ENCODE assay signal across 10 cellular contexts in genomic region chr5:34674226-34674625, GRCh38. TPM values are rescaled to one million over a fixed set of nuclear protein-coding genes. Genes with fewer than 3 reads are reported as not detected.
A peak's percentile ranks its signal among the peaks of the same experiment; 100 is the strongest.
DNase-seq lines count a peak whose midpoint lies in the region; ATAC-seq and TF ChIP-seq lines count a peak whose summit lies in the region.
"Had no signal": no experiment of that assay in that cellular context is flagged by ENCODE, and none has a peak within 500 bp of the region (broad histone marks: within the 10 kb centered on the region; RNA-seq: fewer than 3 reads in every experiment).

No MANE protein-coding gene starts in this region.

- peaks cover 8% of the 10 kb centered on the region; the same call in 1 of the 2 replicates for H4K20me1 ChIP-seq in PC-3 (ENCODE audit: low read length)

- peak overlapping the region; percentile 6 for H3K4me2 ChIP-seq in PC-3 (ENCODE audit: low read length)
- H3K4me2 ChIP-seq: BLaER1 had no signal

- peaks cover 16% of the 10 kb centered on the region for H3K36me3 ChIP-seq in PC-3 (ENCODE audit: low read depth, low read length)
- H3K36me3 ChIP-seq: WERI-Rb-1 had no signal

- no peaks in the 10 kb centered on the region for H3K9me2 ChIP-seq in PC-3 (replicated peaks; ENCODE audit: low read length)

- intact Hi-C loops in PC-3 (cut with micrococcal nuclease): no loop called here

- H3K79me2 ChIP-seq in PC-3 (ENCODE audit: low read length): peaks cover 98% of the 10 kb centered on the region

- peak; percentile 68 for DNase-seq in AG04450 (ENCODE audit: low read depth, low spot score)
- peak; percentile 78 for DNase-seq in PC-3
- DNase-seq in epithelial cell of prostate (ENCODE audit: low read depth, low spot score): peak; percentile 66
- DNase-seq in non-pigmented ciliary epithelial cell (ENCODE audit: low read depth): peak; percentile 89
- no peak for DNase-seq in RPMI8226
- no peak for DNase-seq in DMS 273 treated with DMSO at 0.1 percent for 48 hours (lab: John Stamatoyannopoulos, UW)
- DNase-seq: WERI-Rb-1 had no signal

- H3K27ac ChIP-seq in AG04450 (ENCODE audit: low read depth, low read length): peak overlapping the region; percentile 94
- peak overlapping the region; percentile 69 for H3K27ac ChIP-seq in PC-3 (ENCODE audit: low read length)
- H3K27ac ChIP-seq in epithelial cell of prostate: peak overlapping the region; percentile 92
- H3K27ac ChIP-seq: WERI-Rb-1 had no signal

- POLR2A ChIA-PET in AG04450 (lab: Yijun Ruan, JAX): interaction anchor here (0.7 kb wide), 1 partner anchor 83 kb away, joined by 5 read pairs; no protein-coding TSS in a partner anchor
- POLR2A ChIA-PET in PC-3 (lab: Charles Lee; ENCODE audit: unreplicated experiment): no interaction called here

- no TSS peak for BruUV-seq in PC-3 (replicated peaks; lab: Mats Ljungman, UMichigan)

- H3K27me3 ChIP-seq in AG04450 (ENCODE audit: control insufficient read depth, insufficient read depth, low read length) (no peaks in the 10 kb centered on the region), PC-3 (ENCODE audit: low read length) (no peaks in the 10 kb centered on the region)
- H3K27me3 ChIP-seq: BLaER1 had no signal

- CTCF ChIA-PET in AG04450 (lab: Charles Lee) (interaction anchor here (1.0 kb wide), 1 partner anchor 151 kb away, joined by 3 read pairs; no protein-coding TSS in a partner anchor), PC-3 (lab: Charles Lee) (no interaction called here)

- no peaks in the 10 kb centered on the region for H3F3A ChIP-seq in PC-3 (ENCODE audit: low read length, unreplicated experiment)

- ATAC-seq in PC-3 (peak; percentile 39), HG03045 (IDR thresholded peaks at IDR 0.05; ENCODE audit: unreplicated experiment) (no peak), GM21423 (IDR thresholded peaks at IDR 0.05; ENCODE audit: unreplicated experiment) (no peak)

- peaks cover 38% of the 10 kb centered on the region for H3K4me1 ChIP-seq in PC-3 (ENCODE audit: insufficient read depth, low read length)

- TF ChIP-seq CTCF in AG04450 (IDR thresholded peaks at IDR 0.05; ENCODE audit: low read depth, low read length) (no peak), PC-3 (conservative IDR thresholded peaks at IDR 0.05; ENCODE audit: low read depth, low read length) (no peak)

- H3K9me3 ChIP-seq in AG04450 (ENCODE audit: control insufficient read depth, insufficient read depth, low read length) (no peaks in the 10 kb centered on the region), PC-3 (ENCODE audit: low read length) (no peaks in the 10 kb centered on the region)
- H3K9me3 ChIP-seq: BLaER1 had no signal

- H3K4me3 ChIP-seq in AG04450 (ENCODE audit: low read depth, low read length) (no peak overlapping the region), PC-3 (ENCODE audit: low read length) (no peak overlapping the region)
- H3K4me3 ChIP-seq: BLaER1 had no signal

- H2AFZ ChIP-seq in PC-3 (ENCODE audit: low read length): no peak overlapping the region

- 0 out of 2 replicates have a peak overlapping the region, but pooled peaks have one; percentile 15 for H3K9ac ChIP-seq in PC-3 (ENCODE audit: low read length)
- H3K9ac ChIP-seq: BLaER1 had no signal

RNA-seq across cellular contexts. Expression of gene RAI14, which starts 18.1 kb away (rescaled TPM):
- polyA plus RNA-seq in AG04450 (2011; rRNA removed): 162 and 211 TPM in 2 replicates
- polyA minus RNA-seq in AG04450 (2011; rRNA and poly(A)+ RNA removed): 438 and 587 TPM in 2 replicates
- total RNA-seq in PC-3 (2014; rRNA removed): 54.4 and 73.5 TPM in 2 replicates

Comparison
In these comparisons a context has a peak if more than half of its experiments do, and no peak if none do; other contexts are left out.
1. DNase-seq: peak in AG04450 (single experiment), PC-3 (single experiment), epithelial cell of prostate (single experiment) and non-pigmented ciliary epithelial cell (single experiment); none in RPMI8226 (single experiment) and DMS 273 treated with DMSO at 0.1 percent for 48 hours (single experiment).
2. Peak in every context shown above with its lines, with median percentiles within 50 percentile points of each other: H3K27ac ChIP-seq.